ENCODE assay signal across 14 cellular contexts in the genomic region with DNA sequence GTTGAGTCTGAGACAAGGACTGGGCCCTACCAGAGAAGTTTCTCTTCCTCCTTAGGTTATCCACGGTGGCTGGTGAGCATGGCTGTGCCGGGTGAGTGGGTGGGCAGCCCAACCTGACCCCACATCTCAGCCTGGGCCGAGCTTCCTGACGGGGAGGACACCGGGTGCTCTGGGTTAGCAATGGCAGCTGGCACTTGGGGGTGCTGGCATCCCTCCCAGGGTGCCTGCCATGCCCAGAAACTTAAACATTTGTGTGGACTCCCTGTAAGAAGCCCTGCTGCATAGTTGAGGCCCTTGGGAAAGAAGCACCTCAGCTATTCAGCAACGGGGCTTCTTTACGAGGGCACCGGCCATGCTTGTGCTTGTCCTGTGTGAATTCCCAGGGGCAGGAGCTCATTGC. TPM values are rescaled to one million over a fixed set of nuclear protein-coding genes. Genes with fewer than 3 reads are reported as not detected.
A peak's percentile ranks its signal among the peaks of the same experiment; 100 is the strongest.
DNase-seq lines count a peak whose midpoint lies in the region; ATAC-seq and TF ChIP-seq lines count a peak whose summit lies in the region.
"Had no signal": no experiment of that assay in that cellular context is flagged by ENCODE, and none has a peak within 500 bp of the region (broad histone marks: within the 10 kb centered on the region; RNA-seq: fewer than 3 reads in every experiment).

No MANE protein-coding gene starts in this region.

- peak; percentile 79 to 81 for ATAC-seq in stimulated activated naive B cell treated with anti-CD40 and anti-IgM and Interleukin-4, amounts not matched to agents 10 μg/mL and 1 μg/mL and 100 μg/mL, for 72 hours (replicated peaks)
- no peak for ATAC-seq in HG02970 (IDR thresholded peaks at IDR 0.05; ENCODE audit: low FRiP score, unreplicated experiment)
- ATAC-seq: CD8-positive, alpha-beta T cell had no signal

- H3K18ac ChIP-seq in mesendoderm (ENCODE audit: low read length): peak overlapping the region; percentile 69

- H3K4me1 Mint-ChIP-seq in brain: peaks cover 82% of the 10 kb centered on the region
- peaks cover 16 to 17% of the 10 kb centered on the region in 2 donors for H3K4me1 Mint-ChIP-seq in stimulated activated naive B cell treated with anti-CD40 and anti-IgM and Interleukin-4, amounts not matched to agents 10 μg/mL and 1 μg/mL and 100 μg/mL, for 72 hours

- H2BK15ac ChIP-seq in mesendoderm (replicated peaks; ENCODE audit: low read depth): no peak overlapping the region

- no peak overlapping the region for H2AK5ac ChIP-seq in mesendoderm (ENCODE audit: low read length)

- H4K8ac ChIP-seq in mesendoderm (ENCODE audit: low read depth, low read length): no peak overlapping the region

- peaks cover 3% of the 10 kb centered on the region for H3K27me3 Mint-ChIP-seq in brain
- H3K27me3 Mint-ChIP-seq in stimulated activated naive B cell treated with anti-CD40 and anti-IgM and Interleukin-4, amounts not matched to agents 10 μg/mL and 1 μg/mL and 100 μg/mL, for 72 hours: peaks cover 18 to 23% of the 10 kb centered on the region in 2 donors

- 0 out of 2 replicates have a peak overlapping the region, but pooled peaks have one; percentile 7 for H3K4me3 ChIP-seq in HUES48 (ENCODE audit: low read depth, low read length)
- no peak overlapping the region for H3K4me3 ChIP-seq in mesendoderm (ENCODE audit: low read length)

- no peaks in the 10 kb centered on the region for H3K79me1 ChIP-seq in mesendoderm (ENCODE audit: low read length)

- H3K56ac ChIP-seq in mesendoderm (ENCODE audit: low read length): peak overlapping the region; percentile 17

- H3K4ac ChIP-seq in mesendoderm (ENCODE audit: low read depth, low read length): no peak overlapping the region

- no peaks in the 10 kb centered on the region for H3K9me3 ChIP-seq in HUES48 (ENCODE audit: control insufficient read depth, insufficient read depth, low read length)

- H2BK120ac ChIP-seq in mesendoderm (ENCODE audit: low read depth, low read length): no peak overlapping the region

- H3K27ac ChIP-seq in HUES48 (ENCODE audit: low read depth, low read length): peak overlapping the region; percentile 85
- H3K27ac ChIP-seq in mesendoderm (ENCODE audit: low read depth, low read length): peak overlapping the region; percentile 75
- H3K27ac ChIP-seq: RWPE1 had no signal

- H4K5ac ChIP-seq in mesendoderm (ENCODE audit: low read length): no peak overlapping the region

- DNase-seq in mesendoderm: no peak
- no peak for DNase-seq in stimulated activated naive B cell treated with anti-CD40 and anti-IgM and Interleukin-4, amounts not matched to agents 10 μg/mL and 1 μg/mL and 100 μg/mL, for 72 hours
- no peak for DNase-seq in activated CD4-positive, alpha-beta T cell treated with anti-CD3 and anti-CD28 coated beads, Interleukin-2, amount 50 U/mL, for 48 hours
- no peak for DNase-seq in amniotic stem cell (lab: John Stamatoyannopoulos, UW)
- no peak for DNase-seq in activated naive CD4-positive, alpha-beta T cell (lab: John Stamatoyannopoulos, UW)
- DNase-seq: activated gamma-delta T cell treated with Interleukin-2 at 50 U/mL for 16 hours; CD8-positive, alpha-beta T cell; GF-D8; NCI-H526 treated with DMSO at 0.1 percent for 48 hours; T1000 had no signal

- H3K9me3 Mint-ChIP-seq in brain: peaks cover 0 to 9% (median 0%) of the 10 kb centered on the region in 5 experiments
- no peaks in the 10 kb centered on the region for H3K9me3 Mint-ChIP-seq in stimulated activated naive B cell treated with anti-CD40 and anti-IgM and Interleukin-4, amounts not matched to agents 10 μg/mL and 1 μg/mL and 100 μg/mL, for 72 hours
- H3K9me3 Mint-ChIP-seq: CD8-positive, alpha-beta T cell had no signal

- no peak overlapping the region for H3K4me2 ChIP-seq in mesendoderm (ENCODE audit: low read length)

- H3K27me3 ChIP-seq in HUES48 (ENCODE audit: control insufficient read depth, insufficient read depth, low read length) (no peaks in the 10 kb centered on the region), mesendoderm (ENCODE audit: insufficient read depth, low read length, poor library complexity) (no peaks in the 10 kb centered on the region)

- H3K79me2 ChIP-seq in mesendoderm (ENCODE audit: control insufficient read depth, insufficient read depth, low read length): no peaks in the 10 kb centered on the region

- H2BK5ac ChIP-seq in mesendoderm (ENCODE audit: low read length): no peak overlapping the region

- WGBS in mesendoderm (ENCODE audit: extremely low coverage, insufficient coverage, low lambda C conversion rate): no CpG with 5 or more reads among the region's 8 CpGs

- H3K36me3 ChIP-seq in HUES48 (ENCODE audit: control insufficient read depth, insufficient read depth, low read length) (no peaks in the 10 kb centered on the region), mesendoderm (ENCODE audit: control insufficient read depth, insufficient read depth, low read length) (no peaks in the 10 kb centered on the region)

- H3K23ac ChIP-seq in mesendoderm (ENCODE audit: low read length): no peak overlapping the region

- H3K9ac ChIP-seq in HUES48 (ENCODE audit: low read depth, low read length) (no peak overlapping the region; the same call in 1 of the 2 replicates), mesendoderm (ENCODE audit: low read length) (no peak overlapping the region)

- TF ChIP-seq CTCF in brain (conservative IDR thresholded peaks at IDR 0.05): no peak

- peak overlapping the region in 4 of 5 experiments; percentile 17 to 67 (median 46) for H3K4me3 Mint-ChIP-seq in brain
- H3K4me3 Mint-ChIP-seq in stimulated activated naive B cell treated with anti-CD40 and anti-IgM and Interleukin-4, amounts not matched to agents 10 μg/mL and 1 μg/mL and 100 μg/mL, for 72 hours: no peak overlapping the region
- H3K4me3 Mint-ChIP-seq: CD8-positive, alpha-beta T cell had no signal

- H3K4me1 ChIP-seq in HUES48 (ENCODE audit: control insufficient read depth, insufficient read depth, low read length): peaks cover 39% of the 10 kb centered on the region
- H3K4me1 ChIP-seq in mesendoderm (ENCODE audit: control insufficient read depth, low read depth, low read length): peaks cover 6% of the 10 kb centered on the region

- H3K27ac Mint-ChIP-seq in brain: peak overlapping the region; percentile 93 to 98 (median 97)
- peak overlapping the region; percentile 9 for H3K27ac Mint-ChIP-seq in stimulated activated naive B cell treated with anti-CD40 and anti-IgM and Interleukin-4, amounts not matched to agents 10 μg/mL and 1 μg/mL and 100 μg/mL, for 72 hours
- H3K27ac Mint-ChIP-seq: CD8-positive, alpha-beta T cell had no signal

- no peaks in the 10 kb centered on the region for H3K36me3 Mint-ChIP-seq in brain
- no peaks in the 10 kb centered on the region for H3K36me3 Mint-ChIP-seq in stimulated activated naive B cell treated with anti-CD40 and anti-IgM and Interleukin-4, amounts not matched to agents 10 μg/mL and 1 μg/mL and 100 μg/mL, for 72 hours
- H3K36me3 Mint-ChIP-seq: CD8-positive, alpha-beta T cell had no signal

RNA-seq across cellular contexts. Expression of a gene that starts 33.9 kb away (rescaled TPM):
- 0.98 TPM for polyA plus RNA-seq in brain (ENCODE audit: insufficient read depth, low read depth, low replicate concordance)
- 0.27 TPM for polyA plus RNA-seq in mesendoderm (2013, experiment 1 of 2)
- 0.41 TPM for polyA plus RNA-seq in mesendoderm (2013, experiment 2 of 2)

Comparison
In these comparisons a context has a peak if more than half of its experiments do, and no peak if none do; other contexts are left out.
1. H3K4me3 Mint-ChIP-seq: peak in brain (4 of 5); none in stimulated activated naive B cell treated with anti-CD40 and anti-IgM and Interleukin-4, amounts not matched to agents 10 μg/mL and 1 μg/mL and 100 μg/mL, for 72 hours (0 of 2).